In the genomic region with DNA sequence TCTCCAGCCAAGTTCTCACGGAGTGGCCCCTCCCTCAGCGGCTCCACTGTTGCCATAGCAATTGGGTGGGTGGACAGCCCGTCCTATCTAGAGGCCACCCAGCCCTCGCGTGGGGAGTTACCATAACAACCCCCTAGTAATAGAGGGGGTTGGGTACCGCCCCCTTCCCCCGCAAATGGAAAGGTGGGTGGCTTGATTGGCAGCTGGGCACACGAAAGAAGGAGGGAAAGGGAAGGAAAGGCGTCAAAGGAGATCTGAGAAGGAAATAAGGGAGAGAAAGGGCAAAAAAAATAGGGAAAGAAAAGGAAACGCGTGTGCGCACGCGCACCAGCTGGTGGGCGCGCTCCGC, we compare ENCODE assay signal across 10 cellular contexts. TPM values are rescaled to one million over a fixed set of nuclear protein-coding genes. Genes with fewer than 3 reads are reported as not detected.
DNase-seq lines count a peak whose midpoint lies in the region; ATAC-seq and TF ChIP-seq lines count a peak whose summit lies in the region.
"Not testable (repeated sequence)": the region's sequence is repeated elsewhere in the genome, so short reads cannot be mapped to it uniquely, and the experiment has no call there.
"Had no signal": no experiment of that assay in that cellular context is flagged by ENCODE, and none has a peak within 500 bp of the region (broad histone marks: within the 10 kb centered on the region; RNA-seq: fewer than 3 reads in every experiment).

No MANE protein-coding gene starts in this region.

- TF ChIP-seq CTCF in GM06990 (IDR thresholded peaks at IDR 0.05; ENCODE audit: insufficient read depth, low read length, poor library complexity, severe bottlenecking); GM23338 (conservative IDR thresholded peaks at IDR 0.05; ENCODE audit: low read depth in 2 of 2); WTC11 (IDR thresholded peaks at IDR 0.05); cardiac fibroblast (IDR thresholded peaks at IDR 0.05; ENCODE audit: low read depth, low read length); neural cell (IDR thresholded peaks at IDR 0.05; ENCODE audit: poor library complexity, severe bottlenecking): not testable (repeated sequence)

- peak; percentile 46 for TF ChIP-seq EP300 in neural cell (conservative IDR thresholded peaks at IDR 0.05; ENCODE audit: poor library complexity, severe bottlenecking)

- H3K9me3 ChIP-seq in right cardiac atrium (ENCODE audit: control insufficient read depth, low read length); neural cell (ENCODE audit: low read length); thymus (ENCODE audit: control insufficient read depth): not testable (repeated sequence)

- intact Hi-C loops in right cardiac atrium (cut with DNase I): loop anchor here in 1 of 4 donors (10.0 kb wide), 1 partner anchor 52 kb away; no protein-coding TSS in a partner anchor

- H3K9me3 Mint-ChIP-seq in GM23338, WTC11: not testable (repeated sequence)

- peaks cover 17% of the 10 kb centered on the region for H3K4me1 Mint-ChIP-seq in GM23338
- peaks cover 24% of the 10 kb centered on the region for H3K4me1 Mint-ChIP-seq in WTC11

- H2AFZ ChIP-seq in GM23338 (peak overlapping the region; percentile 98; the same call in 1 of the 2 replicates), neural cell (ENCODE audit: low read depth, low read length) (peak overlapping the region; percentile 70)

- not testable (repeated sequence) for H4K20me1 ChIP-seq in GM23338 (replicated peaks; ENCODE audit: insufficient read depth); neural cell (ENCODE audit: insufficient read depth)

- not testable (repeated sequence) for H3K27me3 ChIP-seq in GM06990 (replicated peaks; ENCODE audit: control insufficient read depth, insufficient read depth, low read length); GM23338 (ENCODE audit: insufficient read depth); right cardiac atrium (ENCODE audit: control insufficient read depth, insufficient read depth); neural cell (ENCODE audit: insufficient read depth, low read depth, low read length); thymus (ENCODE audit: control insufficient read depth, insufficient read depth)

- H3F3A ChIP-seq in GM23338 (replicated peaks; ENCODE audit: low read depth); neural cell (ENCODE audit: insufficient read depth, low read length, poor library complexity, severe bottlenecking): not testable (repeated sequence)

- DNase-seq in GM06990 (ENCODE audit: extremely low read depth, insufficient read length); GM23338 (ENCODE audit: low spot score); WTC11 (ENCODE audit: low spot score); cardiac fibroblast (ENCODE audit: low read depth in 2 of 2); right cardiac atrium: not testable (repeated sequence)

- H3K36me3 Mint-ChIP-seq in GM23338 (ENCODE audit: low read depth); WTC11: not testable (repeated sequence)

- under 1% methylated on average over 10 of the region's 17 CpGs for WGBS in right cardiac atrium
- under 1% methylated on average over 10 of the region's 17 CpGs for WGBS in thymus

- H3K9ac ChIP-seq in neural cell (ENCODE audit: low read length): peak overlapping the region; percentile 95

- POLR2A ChIA-PET in WTC11 (lab: Charles Lee): not testable (repeated sequence)

- not testable (repeated sequence) for ATAC-seq in GM23338, WTC11
- ATAC-seq in HG03521 (IDR thresholded peaks at IDR 0.05; ENCODE audit: unreplicated experiment) (peak; percentile 9), right cardiac atrium (peak in 1 of 2 donors; percentile 47)

- H3K4me1 ChIP-seq in GM23338 (ENCODE audit: insufficient read depth): peaks cover 11% of the 10 kb centered on the region
- not testable (repeated sequence) for H3K4me1 ChIP-seq in right cardiac atrium (ENCODE audit: control insufficient read depth, insufficient read depth, low read length); thymus (ENCODE audit: control insufficient read depth, insufficient read depth, low read length)

- H3K27ac ChIP-seq in GM23338 (ENCODE audit: low read depth) (peak overlapping the region; percentile 94; the same call in 1 of the 2 replicates), right cardiac atrium (ENCODE audit: low read length) (peak overlapping the region; percentile 63), neural cell (ENCODE audit: low read length) (peak overlapping the region; percentile 91), thymus (ENCODE audit: low read depth) (peak overlapping the region; percentile 31)

- peak overlapping the region; percentile 93 for H3K27ac Mint-ChIP-seq in GM23338
- peak overlapping the region; percentile 96 for H3K27ac Mint-ChIP-seq in WTC11

- H3K4me2 ChIP-seq in GM23338: peak overlapping the region; percentile 99
- H3K4me2 ChIP-seq in neural cell (ENCODE audit: low read length): not testable (repeated sequence)

- H3K36me3 ChIP-seq in GM06990 (ENCODE audit: control insufficient read depth, insufficient read depth, low read length); GM23338 (ENCODE audit: insufficient read depth); neural cell (ENCODE audit: insufficient read depth, low read length); thymus (ENCODE audit: control insufficient read depth, insufficient read depth): not testable (repeated sequence)

- TF ChIP-seq RAD21 in neural cell (conservative IDR thresholded peaks at IDR 0.05): not testable (repeated sequence)

- H3K4me3 ChIP-seq in GM06990 (replicated peaks; ENCODE audit: low read depth, low read length) (peak overlapping the region; percentile 87), GM23338 (peak overlapping the region; percentile 88), cardiac fibroblast (replicated peaks in 1 of 2; ENCODE audit: low read depth in 2 of 2, low read length in 2 of 2) (peak overlapping the region; percentile 51 to 96), right cardiac atrium (ENCODE audit: low read length) (peak overlapping the region; percentile 44), neural cell (ENCODE audit: low read length) (peak overlapping the region; percentile 100), thymus (ENCODE audit: low read length) (peak overlapping the region; percentile 92)

- H3K4me3 Mint-ChIP-seq in GM23338: peak overlapping the region; percentile 88
- peak overlapping the region; percentile 82 for H3K4me3 Mint-ChIP-seq in WTC11

- not testable (repeated sequence) for H3K9me2 ChIP-seq in GM23338 (ENCODE audit: insufficient read depth); neural cell (ENCODE audit: insufficient read depth, low read length)

- CTCF ChIA-PET in WTC11 (lab: Charles Lee): not testable (repeated sequence)

- not testable (repeated sequence) for H3K27me3 Mint-ChIP-seq in GM23338 (ENCODE audit: insufficient read depth, low read depth, poor library complexity); WTC11 (ENCODE audit: low read depth)

- H3K79me2 ChIP-seq in GM23338 (replicated peaks; ENCODE audit: insufficient read depth) (peaks cover 42% of the 10 kb centered on the region), neural cell (replicated peaks; ENCODE audit: insufficient read depth, low read length) (peaks cover 43% of the 10 kb centered on the region)

RNA-seq across cellular contexts. Expression of a gene that starts 0.3 kb away (rescaled TPM):
- total RNA-seq in GM23338 (2014; rRNA removed; shearing (Covaris generic)): 42.1 and 54.9 TPM in 2 replicates
- polyA plus RNA-seq in GM23338 (2016; fragmentation: Nextera tagmentation; extraction: Ambion mirVana) (17.3 and 19.4 TPM in 2 replicates), right cardiac atrium (31.1 TPM), neural cell (38.1 and 51.4 TPM in 2 replicates), thymus (83.8 TPM)
- total RNA-seq in WTC11 (2021) (92.1 to 105 TPM (median 96.2 TPM) in 3 replicates), right cardiac atrium (10 to 100 TPM; 44.5 to 54.7 (median 49.3) TPM)
- 50.2 and 54.6 TPM in 2 replicates for polyA minus RNA-seq in neural cell

RNA-seq across cellular contexts. Expression of a gene that starts 25.9 kb away (rescaled TPM):
- 49.9 and 55.9 TPM in 2 replicates for total RNA-seq in GM23338 (2014; rRNA removed; shearing (Covaris generic))
- 20.2 and 22.1 TPM in 2 replicates for polyA plus RNA-seq in GM23338 (2016; fragmentation: Nextera tagmentation; extraction: Ambion mirVana)
- total RNA-seq in WTC11 (2021): 51.3 to 64.9 TPM (median 52.1 TPM) in 3 replicates
- total RNA-seq in right cardiac atrium: 10 to 100 TPM; 12.0 to 15.3 (median 13.4) TPM
- polyA plus RNA-seq in right cardiac atrium: 10.0 TPM
- polyA plus RNA-seq in neural cell: 2.0 and 3.9 TPM in 2 replicates
- 2.7 and 4.2 TPM in 2 replicates for polyA minus RNA-seq in neural cell
- polyA plus RNA-seq in thymus: 30.7 TPM

RNA-seq across cellular contexts. Expression of a gene that starts 36.8 kb away (rescaled TPM):
- total RNA-seq in GM23338 (2014; rRNA removed; shearing (Covaris generic)): 266 and 302 TPM in 2 replicates
- polyA plus RNA-seq in GM23338 (2016; fragmentation: Nextera tagmentation; extraction: Ambion mirVana) (465 and 502 TPM in 2 replicates), right cardiac atrium (234 TPM), neural cell (175 and 194 TPM in 2 replicates), thymus (122 TPM)
- total RNA-seq in WTC11 (2021) (294 to 305 TPM (median 296 TPM) in 3 replicates), right cardiac atrium (100 to 1,000 TPM; 149 to 163 (median 151) TPM)
- 66.8 and 67.7 TPM in 2 replicates for polyA minus RNA-seq in neural cell

RNA-seq across cellular contexts. Expression of a gene that starts 44.0 kb away (rescaled TPM):
- 1.3 TPM in 1 of 2 replicates, not detected in the other for total RNA-seq in GM23338 (2014; rRNA removed; shearing (Covaris generic))
- 0.33 and 0.47 TPM in 2 replicates for polyA plus RNA-seq in GM23338 (2016; fragmentation: Nextera tagmentation; extraction: Ambion mirVana)
- 0.41 to 0.44 TPM in 2 of 3 replicates, not detected in the other for total RNA-seq in WTC11 (2021)
- not detected for total RNA-seq in right cardiac atrium
- polyA plus RNA-seq in right cardiac atrium: not detected
- 2.6 TPM in 1 of 2 replicates, not detected in the other for polyA plus RNA-seq in neural cell
- not detected in 2 replicates for polyA minus RNA-seq in neural cell
- polyA plus RNA-seq in thymus: 0.16 TPM
- total RNA-seq: HT1080, RPMI7951 had no signal

Comparison
In these comparisons a context has a peak if more than half of its experiments do, and no peak if none do; other contexts are left out.
1. H3K4me3 ChIP-seq: peak in every context shown above with its lines; median percentile 100 in neural cell; 92 in thymus; 88 in GM23338; 87 in GM06990; 74 in cardiac fibroblast; 44 in right cardiac atrium.
2. H3K27ac ChIP-seq: peak in every context shown above with its lines; median percentile 94 in GM23338; 91 in neural cell; 63 in right cardiac atrium; 31 in thymus.